Comparison of ENCODE assay signal across 8 cellular contexts in genomic region chr1:147243228-147243685, GRCh38. TPM values are rescaled to one million over a fixed set of nuclear protein-coding genes. Genes with fewer than 3 reads are reported as not detected.
DNase-seq lines count a peak whose midpoint lies in the region; ATAC-seq and TF ChIP-seq lines count a peak whose summit lies in the region.

No MANE protein-coding gene starts in this region.

- H2BK15ac ChIP-seq in mesenchymal stem cell (ENCODE audit: low read depth, poor library complexity, severe bottlenecking) = no peak overlapping the region

- H3K4ac ChIP-seq in mesenchymal stem cell (ENCODE audit: low read depth in 1 of 2, low read length in 2 of 2) = no peak overlapping the region

- no peaks in the 10 kb centered on the region for H3K27me3 Mint-ChIP-seq in CD4-positive, CD25-positive, alpha-beta regulatory T cell

- no peak for TF ChIP-seq POLR2A in testis (IDR thresholded peaks at IDR 0.05)

- peak overlapping the region; percentile 89 for H3K9ac ChIP-seq in mesenchymal stem cell (ENCODE audit: low read length)

- peak overlapping the region; percentile 68 for H3K4me2 ChIP-seq in mesenchymal stem cell (ENCODE audit: low read length, poor library complexity, severe bottlenecking)

- peaks cover 16% of the 10 kb centered on the region for H3K4me1 ChIP-seq in CD4-positive, CD25-positive, alpha-beta regulatory T cell (ENCODE audit: control insufficient read depth, insufficient read depth, low read length, poor library complexity, severe bottlenecking)
- no peaks in the 10 kb centered on the region for H3K4me1 ChIP-seq in mesenchymal stem cell (ENCODE audit: control insufficient read depth, insufficient read depth, low read depth, low read length)
- H3K4me1 ChIP-seq in testis = no peaks in the 10 kb centered on the region

- no peak overlapping the region for H2BK12ac ChIP-seq in mesenchymal stem cell (ENCODE audit: low read length in 2 of 2)

- H3K27ac ChIP-seq in CD4-positive, CD25-positive, alpha-beta regulatory T cell (ENCODE audit: insufficient read depth, low read length, poor library complexity, severe bottlenecking) = peak overlapping the region; percentile 76
- H3K27ac ChIP-seq in mesenchymal stem cell (ENCODE audit: low read length, poor library complexity, severe bottlenecking) (no peak overlapping the region), testis (peak overlapping the region; percentile 48 to 95)

- peaks cover 16 to 46% (median 28%) of the 10 kb centered on the region in 4 donors for H3K4me1 Mint-ChIP-seq in CD4-positive, CD25-positive, alpha-beta regulatory T cell

- H2AFZ ChIP-seq in mesenchymal stem cell (ENCODE audit: low read depth, low read length) = no peak overlapping the region

- no peaks in the 10 kb centered on the region for H3K9me3 ChIP-seq in CD4-positive, CD25-positive, alpha-beta regulatory T cell (ENCODE audit: control insufficient read depth in 2 of 2, low read length in 2 of 2)
- H3K9me3 ChIP-seq in mesenchymal stem cell (ENCODE audit: control insufficient read depth, low read length) = no peaks in the 10 kb centered on the region
- no peaks in the 10 kb centered on the region for H3K9me3 ChIP-seq in testis

- peaks cover 0 to 1% (median 0%) of the 10 kb centered on the region in 7 donors for H3K9me3 Mint-ChIP-seq in CD4-positive, CD25-positive, alpha-beta regulatory T cell

- peak overlapping the region; percentile 93 to 98 (median 96) for H3K4me3 Mint-ChIP-seq in CD4-positive, CD25-positive, alpha-beta regulatory T cell

- no peak for ATAC-seq in CD4-positive, CD25-positive, alpha-beta regulatory T cell (ENCODE audit: low read depth in 2 of 2)
- peak; percentile 23 for ATAC-seq in HG03460 (IDR thresholded peaks at IDR 0.05; ENCODE audit: unreplicated experiment)

- H3K4me3 ChIP-seq in CD4-positive, CD25-positive, alpha-beta regulatory T cell (ENCODE audit: low read depth, low read length) = peak overlapping the region; percentile 94
- peak overlapping the region; percentile 89 to 94 for H3K4me3 ChIP-seq in mesenchymal stem cell (ENCODE audit: insufficient read depth in 1 of 2, low read depth in 1 of 2, low read length in 2 of 2)
- H3K4me3 ChIP-seq in testis = peak overlapping the region; percentile 82 to 96

- no peak overlapping the region for H4K91ac ChIP-seq in mesenchymal stem cell (ENCODE audit: low read length)

- H3K36me3 Mint-ChIP-seq in CD4-positive, CD25-positive, alpha-beta regulatory T cell = no peaks in the 10 kb centered on the region

- H3K23ac ChIP-seq in mesenchymal stem cell (ENCODE audit: low read length in 2 of 2) = no peak overlapping the region

- under 1% methylated on average over 23 of the region's 30 CpGs for WGBS in mesenchymal stem cell
- WGBS in testis, 2 donors = 1% methylated on average over 30 of the region's 30 CpGs

- H2BK5ac ChIP-seq in mesenchymal stem cell (ENCODE audit: low read depth, low read length, poor library complexity, severe bottlenecking) = no peak overlapping the region

- no peaks in the 10 kb centered on the region for H3K79me1 ChIP-seq in mesenchymal stem cell (replicated peaks; ENCODE audit: low read length, poor library complexity, severe bottlenecking)

- no peak overlapping the region for H2BK120ac ChIP-seq in mesenchymal stem cell (ENCODE audit: low read depth, low read length)

- no peak overlapping the region for H3K18ac ChIP-seq in mesenchymal stem cell (ENCODE audit: low read depth in 1 of 2, low read length in 2 of 2)

- no peak for TF ChIP-seq CTCF in testis (IDR thresholded peaks at IDR 0.05)

- intact Hi-C loops in testis (cut with DNase I; ENCODE audit: low total_unique reads) = loop anchor here (5.0 kb wide), 1 partner anchor 71 kb away; the partner anchor contains the start of gene PRKAB2

- H2AK5ac ChIP-seq in mesenchymal stem cell (ENCODE audit: low read length, severe bottlenecking) = no peak overlapping the region

- H3K27me3 ChIP-seq in CD4-positive, CD25-positive, alpha-beta regulatory T cell (ENCODE audit: control insufficient read depth, insufficient read depth, low read length) = no peaks in the 10 kb centered on the region
- no peaks in the 10 kb centered on the region for H3K27me3 ChIP-seq in mesenchymal stem cell (ENCODE audit: control insufficient read depth in 1 of 2, insufficient read depth in 1 of 2, low read length in 2 of 2)
- H3K27me3 ChIP-seq in testis = no peaks in the 10 kb centered on the region

- H3K27ac Mint-ChIP-seq in CD4-positive, CD25-positive, alpha-beta regulatory T cell = peak overlapping the region in 2 of 3 donors; percentile 72 to 86

- DNase-seq in CD4-positive, CD25-positive, alpha-beta regulatory T cell = no peak
- DNase-seq in GM19238 (ENCODE audit: insufficient read length, low spot score) = peak; percentile 19
- DNase-seq in SK-N-DZ (ENCODE audit: low spot score) = peak; percentile 58
- peak; percentile 11 for DNase-seq in effector CD8-positive, alpha-beta T cell (lab: John Stamatoyannopoulos, UW)
- DNase-seq in mesenchymal stem cell = no peak
- peak; percentile 49 for DNase-seq in testis
- DNase-seq in epidermal melanocyte (ENCODE audit: insufficient read length, low spot score) = no peak

- H4K8ac ChIP-seq in mesenchymal stem cell (ENCODE audit: low read length) = no peak overlapping the region

- H3K14ac ChIP-seq in mesenchymal stem cell (ENCODE audit: low read length in 2 of 2) = no peak overlapping the region

- no peaks in the 10 kb centered on the region for H3K36me3 ChIP-seq in CD4-positive, CD25-positive, alpha-beta regulatory T cell (ENCODE audit: control insufficient read depth, insufficient read depth, low read length)
- H3K36me3 ChIP-seq in mesenchymal stem cell (ENCODE audit: control insufficient read depth in 1 of 2, insufficient read depth in 2 of 2, low read depth in 1 of 2, low read length in 2 of 2) (no peaks in the 10 kb centered on the region), testis (ENCODE audit: low read depth, missing control alignments) (no peaks in the 10 kb centered on the region)

RNA-seq across cellular contexts. Expression of gene CHD1L, which starts 0.8 kb away (rescaled TPM):
- total RNA-seq in CD4-positive, CD25-positive, alpha-beta regulatory T cell = 25.3 TPM
- 10 to 100 TPM; 11.9 to 19.2 (median 15.1) TPM for polyA plus RNA-seq in CD4-positive, CD25-positive, alpha-beta regulatory T cell
- polyA plus RNA-seq in SK-N-DZ (2014; cell fraction: cytosol; rRNA removed) = 55.2 and 55.3 TPM in 2 replicates
- polyA plus RNA-seq in SK-N-DZ (2014; cell fraction: nucleus; rRNA removed) = 78.3 and 93.3 TPM in 2 replicates
- 15.6 TPM for polyA plus RNA-seq in mesenchymal stem cell (2013, experiment 1 of 2)
- polyA plus RNA-seq in mesenchymal stem cell (2013, experiment 2 of 2) = 15.9 TPM
- total RNA-seq in testis = 10 to 100 TPM; 29.7 to 43.9 TPM
- polyA plus RNA-seq in testis (ENCODE audit: insufficient read depth, low read depth, low replicate concordance) = 50.9 TPM

RNA-seq across cellular contexts. Expression of gene FMO5, which starts 18.1 kb away (rescaled TPM):
- total RNA-seq in CD4-positive, CD25-positive, alpha-beta regulatory T cell = 1.9 TPM
- 1 to 10 TPM in 1 of 4 donors, under 1 TPM in 3; 0.28 to 1.9 (median 0.90) TPM for polyA plus RNA-seq in CD4-positive, CD25-positive, alpha-beta regulatory T cell
- not detected in 2 replicates for polyA plus RNA-seq in SK-N-DZ (2014; cell fraction: cytosol; rRNA removed)
- 0.13 TPM in 1 of 2 replicates, not detected in the other for polyA plus RNA-seq in SK-N-DZ (2014; cell fraction: nucleus; rRNA removed)
- polyA plus RNA-seq in mesenchymal stem cell (2013, experiment 1 of 2) = 0.51 TPM
- polyA plus RNA-seq in mesenchymal stem cell (2013, experiment 2 of 2) = 0.56 TPM
- total RNA-seq in testis = 1 to 10 TPM; 6.4 to 9.8 TPM
- 11.0 TPM for polyA plus RNA-seq in testis (ENCODE audit: insufficient read depth, low read depth, low replicate concordance)

Comparison
In these comparisons a context has a peak if more than half of its experiments do, and no peak if none do; other contexts are left out.
1. DNase-seq: peak in GM19238 (single experiment), SK-N-DZ (single experiment), effector CD8-positive, alpha-beta T cell (single experiment) and testis (single experiment); none in CD4-positive, CD25-positive, alpha-beta regulatory T cell (0 of 3), mesenchymal stem cell (single experiment) and epidermal melanocyte (single experiment).
2. Peak in every context shown above with its lines, with median percentiles within 50 percentile points of each other: H3K4me3 ChIP-seq.